Comparison of ENCODE assay signal across 19 cellular contexts in the genomic region with DNA sequence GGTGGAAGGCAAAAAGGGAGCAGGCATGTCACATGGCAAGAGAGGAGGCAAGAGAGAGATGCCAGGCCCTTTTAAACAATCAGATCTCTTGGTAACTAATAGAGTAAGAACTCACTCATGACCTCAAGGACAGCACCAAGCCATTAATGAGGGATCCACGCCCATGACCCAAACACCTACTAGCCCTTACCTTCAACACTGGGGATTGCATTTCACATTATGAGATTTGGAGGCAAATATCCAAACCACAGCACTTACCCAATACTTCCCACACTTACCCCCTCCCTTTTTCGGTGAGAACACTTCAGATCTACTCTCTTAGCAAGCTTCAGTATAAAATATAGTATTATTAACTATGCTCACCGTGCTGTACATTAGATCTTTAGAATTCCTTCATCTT.
"Had no signal": no experiment of that assay in that cellular context is flagged by ENCODE, and none has a peak within 500 bp of the region (broad histone marks: within the 10 kb centered on the region; RNA-seq: fewer than 3 reads in every experiment).

No MANE protein-coding gene starts in this region.

- H3K27me3 ChIP-seq: dorsolateral prefrontal cortex had no signal

- ATAC-seq: left lobe of liver; stimulated activated naive B cell treated with anti-CD40 and anti-IgM and Interleukin-4, amounts not matched to agents 10 μg/mL and 1 μg/mL and 100 μg/mL, for 72 hours had no signal

- DNase-seq: activated B cell treated with CpG ODN at 0.5 μM for 24 hours; activated CD4-positive, alpha-beta memory T cell treated with anti-CD3 and anti-CD28 coated beads for 36 hours; activated CD4-positive, alpha-beta T cell treated with anti-CD3 and anti-CD28 coated beads for 4 hours; activated naive CD4-positive, alpha-beta T cell; activated naive CD8-positive, alpha-beta T cell treated with anti-CD3 and anti-CD28 coated beads, Interleukin-2, amount 10 ng/mL, durations not matched to agents 7 days and 5 days; amygdala; caudate nucleus; dorsolateral prefrontal cortex; endodermal cell; foreskin melanocyte; glutamatergic neuron; hippocampal formation; kidney; nephron progenitor cell; occipital lobe; posterior cingulate gyrus; stimulated activated naive B cell treated with anti-CD40 and anti-IgM and Interleukin-4, amounts not matched to agents 10 μg/mL and 1 μg/mL and 100 μg/mL, for 72 hours had no signal

- H3K36me3 ChIP-seq: thoracic aorta had no signal

- H3K4me3 ChIP-seq: dorsolateral prefrontal cortex, thoracic aorta had no signal

- H3K27ac ChIP-seq: dorsolateral prefrontal cortex, thoracic aorta had no signal
